Comparison of ENCODE assay signal across 12 cellular contexts in the genomic region with DNA sequence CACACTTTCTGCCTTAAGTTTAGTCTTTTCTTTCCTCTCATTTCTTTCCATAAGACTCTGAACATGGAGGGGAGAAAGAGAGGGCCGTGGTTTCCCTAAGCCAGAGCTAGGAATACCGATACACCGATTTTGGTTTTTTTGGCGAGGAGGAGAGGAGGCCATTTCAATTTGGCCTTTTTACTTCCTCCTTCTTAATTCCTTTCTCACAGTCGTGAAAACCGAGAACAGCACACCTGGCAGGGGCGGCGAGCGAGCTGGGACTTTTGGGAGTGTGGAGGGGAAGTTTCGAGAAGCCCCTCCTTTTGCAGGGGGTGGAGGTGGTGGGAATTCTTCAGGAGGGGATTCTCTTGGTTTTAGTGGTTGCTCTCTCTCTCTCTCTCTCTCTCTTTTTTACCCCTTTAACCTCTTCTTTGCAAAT. TPM values are rescaled to one million over a fixed set of nuclear protein-coding genes. Genes with fewer than 3 reads are reported as not detected.
A peak's percentile ranks its signal among the peaks of the same experiment; 100 is the strongest.
DNase-seq lines count a peak whose midpoint lies in the region; ATAC-seq and TF ChIP-seq lines count a peak whose summit lies in the region.
"Had no signal": no experiment of that assay in that cellular context is flagged by ENCODE, and none has a peak within 500 bp of the region (broad histone marks: within the 10 kb centered on the region; RNA-seq: fewer than 3 reads in every experiment).

No MANE protein-coding gene starts in this region.

- ATAC-seq in stimulated activated naive CD8-positive, alpha-beta T cell treated with anti-CD3 and anti-CD28 coated beads, Interleukin-15, Interleukin-2, amounts not matched to agents 100 U/mL and 50 U/mL, for 24 hours, result no peak
- no peak for ATAC-seq in activated T-cell treated with anti-CD3 and anti-CD28 coated beads, Interleukin-2, amount 50 U/mL, for 72 hours (replicated peaks in 1 of 2)
- no peak for ATAC-seq in GM21528 (IDR thresholded peaks at IDR 0.05; ENCODE audit: low FRiP score, unreplicated experiment)

- H3K27ac ChIP-seq in mesodermal cell (ENCODE audit: low read depth, low read length, severe bottlenecking), result no peak overlapping the region
- H3K27ac ChIP-seq in vagina, result no peak overlapping the region
- H3K27ac ChIP-seq: dorsolateral prefrontal cortex, SK-N-MC had no signal

- WGBS in mesodermal cell (ENCODE audit: insufficient coverage in 2 of 2), 2 experiments, result no CpG with 5 or more reads among the region's 10 CpGs

- H3K27ac Mint-ChIP-seq in stimulated activated naive CD8-positive, alpha-beta T cell treated with anti-CD3 and anti-CD28 coated beads, Interleukin-15, Interleukin-2, amounts not matched to agents 100 ng/mL and 50 ng/mL, for 24 hours, result peak overlapping the region; percentile 97
- peak overlapping the region; percentile 99 for H3K27ac Mint-ChIP-seq in activated T-cell treated with anti-CD3 and anti-CD28 coated beads, Interleukin-2, amount 50 U/mL, for 72 hours

- peaks cover 71% of the 10 kb centered on the region for H3K36me3 ChIP-seq in mesodermal cell (ENCODE audit: control insufficient read depth, insufficient read depth, low read length)
- H3K36me3 ChIP-seq in vagina, result no peaks in the 10 kb centered on the region

- peak overlapping the region; percentile 94 for H3K4me3 Mint-ChIP-seq in stimulated activated naive CD8-positive, alpha-beta T cell treated with anti-CD3 and anti-CD28 coated beads, Interleukin-15, Interleukin-2, amounts not matched to agents 100 ng/mL and 50 ng/mL, for 24 hours
- peak overlapping the region; percentile 90 to 98 for H3K4me3 Mint-ChIP-seq in activated T-cell treated with anti-CD3 and anti-CD28 coated beads, Interleukin-2, amount 50 U/mL, for 72 hours

- H3K9me3 ChIP-seq in mesodermal cell (ENCODE audit: control insufficient read depth, low read length), result no peaks in the 10 kb centered on the region
- H3K9me3 ChIP-seq in vagina, result no peaks in the 10 kb centered on the region

- peaks cover 83% of the 10 kb centered on the region for H3K36me3 Mint-ChIP-seq in stimulated activated naive CD8-positive, alpha-beta T cell treated with anti-CD3 and anti-CD28 coated beads, Interleukin-15, Interleukin-2, amounts not matched to agents 100 ng/mL and 50 ng/mL, for 24 hours (ENCODE audit: low read depth)
- H3K36me3 Mint-ChIP-seq in activated T-cell treated with anti-CD3 and anti-CD28 coated beads, Interleukin-2, amount 50 U/mL, for 72 hours (ENCODE audit: insufficient read depth in 2 of 2), result peaks cover 25 to 36% of the 10 kb centered on the region in 2 donors

- H3K9me3 Mint-ChIP-seq in stimulated activated naive CD8-positive, alpha-beta T cell treated with anti-CD3 and anti-CD28 coated beads, Interleukin-15, Interleukin-2, amounts not matched to agents 100 ng/mL and 50 ng/mL, for 24 hours, result no peaks in the 10 kb centered on the region
- no peaks in the 10 kb centered on the region for H3K9me3 Mint-ChIP-seq in activated T-cell treated with anti-CD3 and anti-CD28 coated beads, Interleukin-2, amount 50 U/mL, for 72 hours

- intact Hi-C loops in vagina (cut with DNase I), result no loop called here

- DNase-seq in stimulated activated naive CD8-positive, alpha-beta T cell treated with anti-CD3 and anti-CD28 coated beads, Interleukin-15, Interleukin-2, amounts not matched to agents 100 U/mL and 50 U/mL, for 24 hours, result no peak
- no peak for DNase-seq in activated T-cell treated with anti-CD3 and anti-CD28 coated beads, Interleukin-2, amount 50 U/mL, for 72 hours
- no peak for DNase-seq in vagina (ENCODE audit: extremely low spot score in 2 of 2)
- no peak for DNase-seq in NCI-H1436 treated with DMSO at 0.1 percent for 48 hours (lab: John Stamatoyannopoulos, UW)
- no peak for DNase-seq in NCI-H69 (lab: John Stamatoyannopoulos, UW)
- DNase-seq: NCI-H2029 treated with DMSO at 0.1 percent for 48 hours, occipital lobe had no signal

- no peaks in the 10 kb centered on the region for H3K27me3 Mint-ChIP-seq in stimulated activated naive CD8-positive, alpha-beta T cell treated with anti-CD3 and anti-CD28 coated beads, Interleukin-15, Interleukin-2, amounts not matched to agents 100 ng/mL and 50 ng/mL, for 24 hours
- H3K27me3 Mint-ChIP-seq in activated T-cell treated with anti-CD3 and anti-CD28 coated beads, Interleukin-2, amount 50 U/mL, for 72 hours (ENCODE audit: low read depth), result no peaks in the 10 kb centered on the region

- no peak for TF ChIP-seq POLR2A in vagina (IDR thresholded peaks at IDR 0.05)

- H3K27me3 ChIP-seq in vagina, result peaks cover 4% of the 10 kb centered on the region

- no peak for TF ChIP-seq CTCF in vagina (IDR thresholded peaks at IDR 0.05)

- H3K4me1 ChIP-seq in mesodermal cell (ENCODE audit: control insufficient read depth, insufficient read depth, low read length, poor library complexity, severe bottlenecking) (peaks cover 68% of the 10 kb centered on the region), vagina (peaks cover 37% of the 10 kb centered on the region)

- peaks cover 92% of the 10 kb centered on the region for H3K4me1 Mint-ChIP-seq in stimulated activated naive CD8-positive, alpha-beta T cell treated with anti-CD3 and anti-CD28 coated beads, Interleukin-15, Interleukin-2, amounts not matched to agents 100 ng/mL and 50 ng/mL, for 24 hours (ENCODE audit: low read depth)
- peaks cover 90% of the 10 kb centered on the region for H3K4me1 Mint-ChIP-seq in activated T-cell treated with anti-CD3 and anti-CD28 coated beads, Interleukin-2, amount 50 U/mL, for 72 hours (ENCODE audit: low read depth)

- H3K4me3 ChIP-seq in mesodermal cell (ENCODE audit: extremely low read depth, insufficient read depth, low read length, poor library complexity, severe bottlenecking), result peak overlapping the region; percentile 12
- peak overlapping the region; percentile 1 to 16 for H3K4me3 ChIP-seq in vagina
- H3K4me3 ChIP-seq: SK-N-MC had no signal

RNA-seq across cellular contexts. Expression of a gene that starts 6.2 kb away (rescaled TPM):
- total RNA-seq in activated T-cell treated with anti-CD3 and anti-CD28 coated beads, Interleukin-2, amount 50 U/mL, for 72 hours, result 10 to 100 TPM; 40.4 to 50.2 TPM
- 41.5 TPM for polyA plus RNA-seq in mesodermal cell (2013, experiment 1 of 2)
- polyA plus RNA-seq in mesodermal cell (2013, experiment 2 of 2), result 28.9 TPM
- 8.6 TPM for total RNA-seq in vagina
- total RNA-seq: occipital lobe had no signal
